8 cellular contexts compared by ENCODE assay signal in genomic region chr20:25310268-25310920, GRCh38.
A peak's percentile ranks its signal among the peaks of the same experiment; 100 is the strongest.
DNase-seq lines count a peak whose midpoint lies in the region; ATAC-seq lines count a peak whose summit lies in the region.

No MANE protein-coding gene starts in this region.

- peaks cover 37 to 45% of the 10 kb centered on the region in 2 donors for H3K4me1 ChIP-seq in duodenal mucosa (ENCODE audit: control insufficient read depth in 1 of 2, insufficient read depth in 2 of 2, low read length in 2 of 2)

- H3K4me3 ChIP-seq in duodenal mucosa (ENCODE audit: low read depth in 1 of 2, low read length in 2 of 2): peak overlapping the region; percentile 58 to 62

- ATAC-seq in HG02642 (IDR thresholded peaks at IDR 0.05; ENCODE audit: poor library complexity, unreplicated experiment): peak; percentile 90
- ATAC-seq in stimulated activated effector memory CD8-positive, alpha-beta T cell treated with anti-CD3 and anti-CD28 coated beads, Interleukin-12 subunit alpha, Interleukin-12 subunit beta, amount 100 ng/mL, for 72 hours: peak; percentile 95

- H3K4me1 Mint-ChIP-seq in stimulated activated effector memory CD8-positive, alpha-beta T cell treated with anti-CD3 and anti-CD28 coated beads, Interleukin-12 subunit alpha, Interleukin-12 subunit beta, amount 100 ng/mL, for 72 hours: peaks cover 43% of the 10 kb centered on the region

- peak; percentile 14 for DNase-seq in activated gamma-delta T cell treated with anti-CD3 and anti-CD28 coated beads, Interleukin-2, amount 50 U/mL, for 16 hours (ENCODE audit: low read depth)
- no peak for DNase-seq in activated gamma-delta T cell treated with Interleukin-2 at 50 U/mL for 16 hours
- peak; percentile 50 for DNase-seq in NAMALWA (ENCODE audit: low spot score)
- DNase-seq in activated CD4-positive, CD25-positive, alpha-beta regulatory T cell treated with anti-CD3 and anti-CD28 coated beads, Interleukin-2, amount 50 U/mL, for 16 hours (ENCODE audit: low read depth, low spot score): peak; percentile 9
- DNase-seq in midbrain (lab: John Stamatoyannopoulos, UW): peak; percentile 50
- peak in 1 of 2 donors; percentile 73 for DNase-seq in stimulated activated effector memory CD8-positive, alpha-beta T cell treated with anti-CD3 and anti-CD28 coated beads, Interleukin-12 subunit alpha, Interleukin-12 subunit beta, amount 100 ng/mL, for 72 hours (ENCODE audit: low spot score in 2 of 2)

- H3K9ac ChIP-seq in duodenal mucosa (ENCODE audit: low read depth in 1 of 2, low read length in 2 of 2): peak overlapping the region; percentile 63 to 69

- peaks cover 5% of the 10 kb centered on the region for H3K36me3 Mint-ChIP-seq in stimulated activated effector memory CD8-positive, alpha-beta T cell treated with anti-CD3 and anti-CD28 coated beads, Interleukin-12 subunit alpha, Interleukin-12 subunit beta, amount 100 ng/mL, for 72 hours

- H3K36me3 ChIP-seq in duodenal mucosa (ENCODE audit: control insufficient read depth in 1 of 2, insufficient read depth in 2 of 2, low read length in 2 of 2): peaks cover 0 to 4% of the 10 kb centered on the region in 2 donors

- no peaks in the 10 kb centered on the region for H3K9me3 ChIP-seq in duodenal mucosa (ENCODE audit: control insufficient read depth in 1 of 2, low read length in 2 of 2)

- peak overlapping the region; percentile 72 for H3K4me3 Mint-ChIP-seq in stimulated activated effector memory CD8-positive, alpha-beta T cell treated with anti-CD3 and anti-CD28 coated beads, Interleukin-12 subunit alpha, Interleukin-12 subunit beta, amount 100 ng/mL, for 72 hours

- H3K27ac ChIP-seq in duodenal mucosa (ENCODE audit: low read depth, low read length): peak overlapping the region; percentile 78

- H3K9me3 Mint-ChIP-seq in stimulated activated effector memory CD8-positive, alpha-beta T cell treated with anti-CD3 and anti-CD28 coated beads, Interleukin-12 subunit alpha, Interleukin-12 subunit beta, amount 100 ng/mL, for 72 hours: no peaks in the 10 kb centered on the region

- H3K27ac Mint-ChIP-seq in stimulated activated effector memory CD8-positive, alpha-beta T cell treated with anti-CD3 and anti-CD28 coated beads, Interleukin-12 subunit alpha, Interleukin-12 subunit beta, amount 100 ng/mL, for 72 hours: peak overlapping the region; percentile 91

- H3K27me3 ChIP-seq in duodenal mucosa (ENCODE audit: control insufficient read depth in 1 of 2, insufficient read depth in 2 of 2, low read length in 2 of 2): no peaks in the 10 kb centered on the region
